11 cellular contexts compared by ENCODE assay signal in the genomic region with DNA sequence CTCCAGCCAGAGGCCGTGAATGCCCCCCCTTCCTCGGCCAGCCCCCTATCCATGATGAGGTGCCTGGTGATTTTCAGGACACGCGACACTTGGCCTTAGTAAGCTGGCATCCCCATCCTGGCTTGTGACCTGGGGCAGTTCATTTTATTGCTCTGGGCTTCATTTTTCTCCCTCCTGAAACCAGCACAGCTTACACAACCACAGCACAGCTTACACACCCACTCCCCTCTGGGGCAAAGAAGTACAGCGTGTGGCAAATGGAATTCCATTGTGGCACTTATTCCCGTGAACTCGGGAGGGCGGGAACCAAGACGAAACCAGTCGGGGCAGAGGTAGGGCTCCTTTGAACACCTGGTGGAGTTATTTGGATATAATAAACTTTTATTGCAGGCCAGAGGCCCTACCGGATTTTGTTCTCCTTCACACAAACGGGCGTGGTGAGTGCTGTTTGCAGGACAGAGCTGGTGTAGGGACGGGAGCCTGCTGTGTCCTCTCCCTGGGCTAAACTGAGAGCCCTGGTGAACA. TPM values are rescaled to one million over a fixed set of nuclear protein-coding genes. Genes with fewer than 3 reads are reported as not detected.
DNase-seq lines count a peak whose midpoint lies in the region; ATAC-seq and TF ChIP-seq lines count a peak whose summit lies in the region.
"Had no signal": no experiment of that assay in that cellular context is flagged by ENCODE, and none has a peak within 500 bp of the region (broad histone marks: within the 10 kb centered on the region; RNA-seq: fewer than 3 reads in every experiment).

No MANE protein-coding gene starts in this region.

- peak overlapping the region; percentile 76 for H3K9ac ChIP-seq in skeletal muscle satellite cell (ENCODE audit: low read depth, low read length)

- H3K36me3 ChIP-seq in Peyer's patch (peaks cover 0 to 8% (median 0%) of the 10 kb centered on the region in 3 donors), skeletal muscle satellite cell (ENCODE audit: insufficient read depth, low read length) (peaks cover 13% of the 10 kb centered on the region)

- POLR2A ChIA-PET in HEK293T (lab: Yijun Ruan, JAX), result no interaction called here

- H3K27me3 ChIP-seq in Peyer's patch, result no peaks in the 10 kb centered on the region
- H3K27me3 ChIP-seq in skeletal muscle satellite cell (ENCODE audit: control insufficient read depth, insufficient read depth, low read length), result no peaks in the 10 kb centered on the region

- H3K27ac ChIP-seq in Peyer's patch, result peak overlapping the region; percentile 68 to 94 (median 82)

- peaks cover 4 to 99% (median 38%) of the 10 kb centered on the region in 4 donors for H3K4me1 ChIP-seq in Peyer's patch
- H3K4me1 ChIP-seq in skeletal muscle satellite cell (ENCODE audit: control insufficient read depth, insufficient read depth, low read length), result peaks cover 83% of the 10 kb centered on the region

- peak; percentile 36 for DNase-seq in DMS153 treated with DMSO at 0.1 percent for 48 hours (lab: John Stamatoyannopoulos, UW; ENCODE audit: unreplicated experiment)
- peak in 2 of 3 donors; percentile 78 to 79 for DNase-seq in Peyer's patch
- DNase-seq in fibroblast of gingiva (ENCODE audit: low read depth), result peak; percentile 66
- no peak for DNase-seq in NCI-H1417 treated with DMSO at 0.1 percent for 48 hours (lab: John Stamatoyannopoulos, UW)
- DNase-seq in HEK293T (ENCODE audit: extremely low spot score), result no peak
- DNase-seq in posterior vena cava (ENCODE audit: low spot score), result no peak
- DNase-seq: activated T-cell treated with anti-CD3 and anti-CD28 coated beads, Interleukin-2, amount 50 U/mL, for 72 hours; DMS79 treated with DMSO at 0.1 percent for 48 hours; NCI-H1436 treated with DMSO at 0.1 percent for 48 hours had no signal

- no peak for ATAC-seq in HG03457 (IDR thresholded peaks at IDR 0.05; ENCODE audit: unreplicated experiment)

- intact Hi-C loops in posterior vena cava (cut with DNase I), result loop anchor here in 1 of 2 donors (5.0 kb wide), 1 partner anchor 53 kb away; no protein-coding TSS in a partner anchor

- H3K4me3 ChIP-seq in Peyer's patch (no peak overlapping the region), skeletal muscle satellite cell (ENCODE audit: low read length) (no peak overlapping the region)

- TF ChIP-seq CTCF in Peyer's patch (IDR thresholded peaks at IDR 0.05), result no peak

- CTCF ChIA-PET in HEK293T (lab: Yijun Ruan, JAX), result interaction anchor here (2.0 kb wide), 1 partner anchor 34 kb away, joined by 11 read pairs; no protein-coding TSS in a partner anchor

- TF ChIP-seq POLR2A in Peyer's patch (IDR thresholded peaks at IDR 0.05), result peak; percentile 34 to 50

- H3K9me3 ChIP-seq in Peyer's patch (no peaks in the 10 kb centered on the region), skeletal muscle satellite cell (replicated peaks; ENCODE audit: low read length) (no peaks in the 10 kb centered on the region)

- peak overlapping the region; percentile 61 for H3K4me2 ChIP-seq in skeletal muscle satellite cell (ENCODE audit: low read length)

TF ChIP-seq in HEK293T, 16 proteins besides CTCF, POLR2A, EP300 and RAD21:
- no peak for TF ChIP-seq FOXM1 (IDR thresholded peaks at IDR 0.05; ENCODE audit: borderline replicate concordance)
- TF ChIP-seq, protein P1, sequence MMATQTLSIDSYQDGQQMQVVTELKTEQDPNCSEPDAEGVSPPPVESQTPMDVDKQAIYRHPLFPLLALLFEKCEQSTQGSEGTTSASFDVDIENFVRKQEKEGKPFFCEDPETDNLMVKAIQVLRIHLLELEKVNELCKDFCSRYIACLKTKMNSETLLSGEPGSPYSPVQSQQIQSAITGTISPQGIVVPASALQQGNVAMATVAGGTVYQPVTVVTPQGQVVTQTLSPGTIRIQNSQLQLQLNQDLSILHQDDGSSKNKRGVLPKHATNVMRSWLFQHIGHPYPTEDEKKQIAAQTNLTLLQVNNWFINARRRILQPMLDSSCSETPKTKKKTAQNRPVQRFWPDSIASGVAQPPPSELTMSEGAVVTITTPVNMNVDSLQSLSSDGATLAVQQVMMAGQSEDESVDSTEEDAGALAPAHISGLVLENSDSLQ (IDR thresholded peaks at IDR 0.05), result no peak

RNA-seq across cellular contexts. Expression of a gene that starts 29.1 kb away (rescaled TPM):
- total RNA-seq in Peyer's patch, result 100 to 1,000 TPM in 3 of 4 donors, 10 to 100 TPM in 1; 31.4 to 176 (median 141) TPM
- total RNA-seq in skeletal muscle satellite cell (2012; rRNA removed), result 31.7 and 66.4 TPM in 2 replicates
- 100 to 1,000 TPM; 248 to 281 TPM for total RNA-seq in posterior vena cava

Comparison
In these comparisons a context has a peak if more than half of its experiments do, and no peak if none do; other contexts are left out.
1. DNase-seq: peak in DMS153 treated with DMSO at 0.1 percent for 48 hours (single experiment), Peyer's patch (2 of 3) and fibroblast of gingiva (single experiment); none in NCI-H1417 treated with DMSO at 0.1 percent for 48 hours (single experiment), HEK293T (single experiment) and posterior vena cava (single experiment).